In the genomic region with DNA sequence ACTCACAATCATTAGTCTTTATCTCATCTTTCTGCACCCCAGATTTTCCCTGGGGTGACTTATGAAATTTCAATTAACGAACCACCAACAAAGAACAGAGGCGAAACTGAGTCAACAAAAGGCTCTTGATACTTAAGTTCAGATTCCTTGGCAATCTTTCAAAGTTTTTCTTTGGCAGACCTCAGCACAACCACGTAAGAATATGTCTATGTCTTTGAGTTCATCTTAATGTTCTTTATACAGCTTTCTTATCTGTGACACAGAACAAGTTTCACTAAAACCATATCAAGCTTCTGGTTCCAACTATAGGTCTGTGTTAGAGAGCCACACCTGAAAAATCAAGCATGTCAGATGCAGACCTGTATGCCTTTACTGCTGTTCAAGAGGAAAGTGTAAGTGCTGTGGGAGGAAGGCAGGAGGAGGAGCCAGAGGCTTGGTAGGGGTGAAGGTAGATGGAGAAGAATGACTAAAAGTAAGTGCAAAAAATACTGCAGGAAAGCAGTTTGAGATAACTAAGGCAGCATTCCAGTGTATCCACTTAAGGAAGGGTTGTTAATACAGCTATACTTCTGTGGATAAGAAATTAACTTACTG, we compare ENCODE assay signal across 14 cellular contexts.
A peak's percentile ranks its signal among the peaks of the same experiment; 100 is the strongest.
DNase-seq lines count a peak whose midpoint lies in the region; ATAC-seq and TF ChIP-seq lines count a peak whose summit lies in the region.
"Had no signal": no experiment of that assay in that cellular context is flagged by ENCODE, and none has a peak within 500 bp of the region (broad histone marks: within the 10 kb centered on the region; RNA-seq: fewer than 3 reads in every experiment).

No MANE protein-coding gene starts in this region.

- peak overlapping the region in 1 of 2 experiments; percentile 64; a peak in 1 of 4 replicates for H4K8ac ChIP-seq in IMR-90 (ENCODE audit: low read depth in 2 of 2, low read length in 2 of 2)

- in situ Hi-C loops in IMR-90 (cut with MboI; ENCODE audit: low sequenced_read_pairs) (no loop called here), brain microvascular endothelial cell (cut with HindIII; ENCODE audit: low pct_ligation_motif_present, low sequenced_read_pairs) (no loop called here)

- peak overlapping the region; percentile 57; the same call in 1 of the 2 replicates for H2BK20ac ChIP-seq in IMR-90 (ENCODE audit: low read depth, low read length)

- 0 out of 2 replicates have a peak overlapping the region, but pooled peaks have one; percentile 17 for H3K23ac ChIP-seq in IMR-90 (ENCODE audit: low read depth, low read length)

- H3K4me1 ChIP-seq in A673 (ENCODE audit: insufficient read depth, low read length, poor library complexity, severe bottlenecking) (peaks cover 71% of the 10 kb centered on the region), IMR-90 (ENCODE audit: control insufficient read depth, insufficient read depth, low read length) (peaks cover 13% of the 10 kb centered on the region), lower lobe of right lung (no peaks in the 10 kb centered on the region), ascending aorta (peaks cover 0 to 41% of the 10 kb centered on the region in 2 donors)

- peak overlapping the region; percentile 1; the same call in 1 of the 2 replicates for H4K5ac ChIP-seq in IMR-90 (ENCODE audit: low read depth, low read length)

- CTCF ChIA-PET in A673 (lab: Charles Lee) (no interaction called here), IMR-90 (lab: Yijun Ruan, JAX) (interaction anchor here (1.4 kb wide), 1 partner anchor 9 kb away, joined by 3 read pairs; no protein-coding TSS in a partner anchor), RWPE1 (lab: Yijun Ruan, JAX) (interaction anchor here (0.7 kb wide), 1 partner anchor 323 kb away, joined by 3 read pairs; no protein-coding TSS in a partner anchor)

- peak overlapping the region; percentile 25; the same call in 1 of the 2 replicates for H3K18ac ChIP-seq in IMR-90 (ENCODE audit: low read depth, low read length)

- H3K56ac ChIP-seq in IMR-90 (ENCODE audit: extremely low read depth, insufficient read depth, low read length), result no peak overlapping the region

- H3K9me1 ChIP-seq in IMR-90 (ENCODE audit: insufficient read depth, low read length), result peaks cover 6% of the 10 kb centered on the region

- H3K27me3 ChIP-seq in A673 (replicated peaks; ENCODE audit: insufficient read depth, low read depth, low read length, poor library complexity) (no peaks in the 10 kb centered on the region), IMR-90 (ENCODE audit: control insufficient read depth, insufficient read depth, low read length) (no peaks in the 10 kb centered on the region), brain microvascular endothelial cell (replicated peaks) (no peaks in the 10 kb centered on the region), lower lobe of right lung (ENCODE audit: low read depth) (no peaks in the 10 kb centered on the region), ascending aorta (no peaks in the 10 kb centered on the region)

- H3K9me3 ChIP-seq in A673 (ENCODE audit: low read depth, low read length, poor library complexity, severe bottlenecking) (no peaks in the 10 kb centered on the region), IMR-90 (ENCODE audit: control insufficient read depth, insufficient read depth, low read length) (no peaks in the 10 kb centered on the region), lower lobe of right lung (no peaks in the 10 kb centered on the region), ascending aorta (no peaks in the 10 kb centered on the region)

- no peak overlapping the region for H3K9ac ChIP-seq in IMR-90 (ENCODE audit: low read depth, low read length)

- intact Hi-C loops in A673 (cut with micrococcal nuclease; ENCODE audit: unreplicated experiment) (loop anchor here (5.0 to 10.0 kb wide), 3 partner anchors 98 to 332 kb away; a partner anchor contains a TSS), IMR-90 (cut with micrococcal nuclease) (no loop called here), lower lobe of right lung (cut with DNase I) (no loop called here), ascending aorta (cut with DNase I) (loop anchor here (5.0 kb wide), 1 partner anchor 332 kb away; a partner anchor contains a TSS)

- H2AK5ac ChIP-seq in IMR-90 (ENCODE audit: low read depth, low read length), result no peak overlapping the region

- no peak for TF ChIP-seq CTCF in A673 (conservative IDR thresholded peaks at IDR 0.05; ENCODE audit: low read depth, low read length)
- no peak for TF ChIP-seq CTCF in IMR-90 (conservative IDR thresholded peaks at IDR 0.05; ENCODE audit: low read depth, low read length)
- TF ChIP-seq CTCF in brain microvascular endothelial cell (IDR thresholded peaks at IDR 0.05; ENCODE audit: low read depth, low read length, missing control alignments), result no peak
- no peak for TF ChIP-seq CTCF in lower lobe of right lung (IDR thresholded peaks at IDR 0.05)
- TF ChIP-seq CTCF in RWPE1 (conservative IDR thresholded peaks at IDR 0.05; ENCODE audit: low read depth), result no peak
- TF ChIP-seq CTCF in GM20000 (IDR thresholded peaks at IDR 0.05; ENCODE audit: extremely low read depth, missing control alignments), result no peak
- no peak for TF ChIP-seq CTCF in ascending aorta (IDR thresholded peaks at IDR 0.05)

- no CpG with 5 or more reads among the region's 3 CpGs for WGBS in IMR-90 (ENCODE audit: extremely low coverage in 2 of 2, insufficient read length in 1 of 2), 2 experiments

- H2BK5ac ChIP-seq in IMR-90 (ENCODE audit: low read depth, low read length, poor library complexity, severe bottlenecking), result no peak overlapping the region

- H3K36me3 ChIP-seq in A673 (ENCODE audit: insufficient read depth, low read length, poor library complexity, severe bottlenecking) (no peaks in the 10 kb centered on the region), IMR-90 (ENCODE audit: control insufficient read depth, insufficient read depth, low read length) (no peaks in the 10 kb centered on the region), brain microvascular endothelial cell (replicated peaks) (no peaks in the 10 kb centered on the region), lower lobe of right lung (no peaks in the 10 kb centered on the region), ascending aorta (no peaks in the 10 kb centered on the region)

- H4K91ac ChIP-seq in IMR-90 (ENCODE audit: insufficient read depth, low read depth, low read length), result 0 out of 2 replicates have a peak overlapping the region, but pooled peaks have one; percentile 3

- H3K79me1 ChIP-seq in IMR-90 (ENCODE audit: low read depth in 1 of 2, low read length in 2 of 2), result no peaks in the 10 kb centered on the region

- H3K14ac ChIP-seq in IMR-90 (replicated peaks; ENCODE audit: low read depth, low read length), result peak overlapping the region; percentile 84

- H2AK9ac ChIP-seq in IMR-90 (replicated peaks; ENCODE audit: low read depth, low read length, poor library complexity), result no peak overlapping the region

- H3K27ac ChIP-seq in A673 (ENCODE audit: low read depth, low read length, poor library complexity, severe bottlenecking) (peak overlapping the region; percentile 76), IMR-90 (ENCODE audit: insufficient read depth, low read length) (no peak overlapping the region), brain microvascular endothelial cell (peak overlapping the region; percentile 20), lower lobe of right lung (no peak overlapping the region), RWPE1 (no peak overlapping the region), ascending aorta (peak overlapping the region in 1 of 2 donors; percentile 47)

- H4K20me1 ChIP-seq in IMR-90 (ENCODE audit: insufficient read depth, low read length), result no peaks in the 10 kb centered on the region

- peak; percentile 50 for DNase-seq in A673 (ENCODE audit: low spot score)
- DNase-seq in IMR-90, result peak; percentile 61
- peak; percentile 47 for DNase-seq in brain microvascular endothelial cell
- DNase-seq in lower lobe of right lung, result no peak
- no peak for DNase-seq in NCI-H2196 (lab: John Stamatoyannopoulos, UW; ENCODE audit: unreplicated experiment)
- DNase-seq in RWPE1 (ENCODE audit: low spot score), result no peak
- no peak for DNase-seq in GM20000 (ENCODE audit: low spot score)
- DNase-seq in ascending aorta (ENCODE audit: low spot score in 2 of 2), result no peak
- DNase-seq: activated CD8-positive, alpha-beta memory T cell treated with anti-CD3 and anti-CD28 coated beads, Interleukin-2, amount 50 U/mL, for 48 hours; NCI-H1436; NCI-H774; occipital lobe; stimulated activated CD8-positive, alpha-beta memory T cell treated with anti-CD3 and anti-CD28 coated beads, Interleukin-4, amount 100 ng/mL, for 48 hours had no signal

- ATAC-seq in IMR-90 (ENCODE audit: low read depth) (no peak; the same call in 1 of the 2 replicates), lower lobe of right lung (peak; percentile 67 to 84)
- ATAC-seq: HCT116 had no signal

- dilution Hi-C loops in IMR-90 (cut with HindIII; ENCODE audit: low sequenced_read_pairs, unreplicated experiment), result no loop called here

- H3K4ac ChIP-seq in IMR-90 (ENCODE audit: low read depth, low read length), result peak overlapping the region; percentile 33; the same call in 1 of the 2 replicates

- POLR2A ChIA-PET in A673 (lab: Charles Lee; ENCODE audit: low non-redundant PET) (no interaction called here), IMR-90 (lab: Charles Lee; ENCODE audit: unreplicated experiment) (no interaction called here), RWPE1 (lab: Yijun Ruan, JAX; ENCODE audit: low non-redundant PET) (no interaction called here)

- TF ChIP-seq POLR2A in IMR-90 (IDR thresholded peaks at IDR 0.05; ENCODE audit: low read depth, low read length), result no peak

- H2BK120ac ChIP-seq in IMR-90 (ENCODE audit: low read depth, low read length), result no peak overlapping the region

- peak overlapping the region; percentile 11; the same call in 1 of the 2 replicates for H3K4me2 ChIP-seq in IMR-90 (ENCODE audit: low read depth, low read length)

- BruUV-seq in A673 (replicated peaks; lab: Mats Ljungman, UMichigan) (TSS peak; percentile 70), IMR-90 (replicated peaks; lab: Mats Ljungman, UMichigan) (no TSS peak)

- H3K4me3 ChIP-seq in A673 (ENCODE audit: low read depth, low read length, poor library complexity, severe bottlenecking) (no peak overlapping the region), IMR-90 (ENCODE audit: insufficient read depth, low read depth, low read length) (no peak overlapping the region), brain microvascular endothelial cell (ENCODE audit: low read depth, low read length) (no peak overlapping the region), lower lobe of right lung (no peak overlapping the region), ascending aorta (no peak overlapping the region)

- no peak overlapping the region for H2AFZ ChIP-seq in IMR-90 (replicated peaks; ENCODE audit: low read length, poor library complexity)

- no peak for TF ChIP-seq RAD21 in IMR-90 (IDR thresholded peaks at IDR 0.05; ENCODE audit: low read length)

- no peak overlapping the region for H2BK15ac ChIP-seq in IMR-90 (ENCODE audit: low read depth, low read length)

TF ChIP-seq in IMR-90, 13 proteins besides CTCF, POLR2A, EP300 and RAD21:
- no peak for TF ChIP-seq MAFK (IDR thresholded peaks at IDR 0.05; ENCODE audit: low read depth, low read length)
- TF ChIP-seq NFE2L2 (IDR thresholded peaks at IDR 0.05; ENCODE audit: low read depth, low read length), result no peak

Comparison
In these comparisons a context has a peak if more than half of its experiments do, and no peak if none do; other contexts are left out.
1. DNase-seq: peak in A673 (single experiment), IMR-90 (single experiment) and brain microvascular endothelial cell (single experiment); none in lower lobe of right lung (single experiment), NCI-H2196 (single experiment), RWPE1 (single experiment), GM20000 (single experiment) and ascending aorta (0 of 2).
2. H3K27ac ChIP-seq: peak in A673 (single experiment) and brain microvascular endothelial cell (single experiment); none in IMR-90 (single experiment), lower lobe of right lung (single experiment) and RWPE1 (single experiment).
3. intact Hi-C loops: an anchor here in A673 (5.0 to 10.0 kb wide) and ascending aorta (5.0 kb wide); none called in IMR-90 and lower lobe of right lung.